In genomic region chr5:159864885-159865622, GRCh38 we compare ENCODE assay signal across 8 cellular contexts. TPM values are rescaled to one million over a fixed set of nuclear protein-coding genes. Genes with fewer than 3 reads are reported as not detected.
DNase-seq lines count a peak whose midpoint lies in the region; ATAC-seq, FAIRE-seq and TF ChIP-seq lines count a peak whose summit lies in the region.

No MANE protein-coding gene starts in this region.

- H3K4me1 ChIP-seq in heart right ventricle, result peaks cover 0 to 4% (median 0%) of the 10 kb centered on the region in 9 donors

- H3K27me3 ChIP-seq in heart right ventricle, result peaks cover 0 to 7% (median 5%) of the 10 kb centered on the region in 7 donors

- FAIRE-seq in RCC 7860 (lab: Jason Lieb, UNC), result no peak

- no peaks in the 10 kb centered on the region for H3K9me3 ChIP-seq in heart right ventricle

- H3K4me3 ChIP-seq in heart right ventricle, result peak overlapping the region in 9 of 10 donors; percentile 1 to 45 (median 29)

- no peak for TF ChIP-seq CTCF in heart right ventricle (IDR thresholded peaks at IDR 0.05)

- intact Hi-C loops in heart right ventricle (cut with DNase I), result loop anchor here in 1 of 10 donors (5.0 kb wide), 1 partner anchor 757 kb away; no protein-coding TSS in a partner anchor

- no peaks in the 10 kb centered on the region for H3K36me3 ChIP-seq in heart right ventricle

- peak overlapping the region in 4 of 10 donors; percentile 1 to 48 (median 28) for H3K27ac ChIP-seq in heart right ventricle

- DNase-seq in EH (ENCODE audit: low read depth) (peak; percentile 48), heart right ventricle (no peak), mucosa of gallbladder (ENCODE audit: low spot score) (no peak), DMS79 (lab: John Stamatoyannopoulos, UW) (no peak), RCC 7860 (ENCODE audit: low spot score) (no peak)
- DNase-seq in activated T-cell treated with anti-CD3 and anti-CD28 coated beads, Interleukin-2, amount 50 U/mL, for 1 hour, result no peak

- 60 to 65% methylated on average over 12 of the region's 12 CpGs for WGBS in heart right ventricle, 2 donors

- ATAC-seq in GM19468 (IDR thresholded peaks at IDR 0.05; ENCODE audit: extremely low read depth, unreplicated experiment) (peak; percentile 60), HG03354 (IDR thresholded peaks at IDR 0.05; ENCODE audit: poor library complexity, severe bottlenecking, unreplicated experiment) (peak; percentile 87), heart right ventricle (peak in 5 of 8 donors; percentile 16 to 55 (median 37))

RNA-seq across cellular contexts. Expression of gene ADRA1B, which starts 51.2 kb away (rescaled TPM):
- total RNA-seq in heart right ventricle (1 to 10 TPM in 9 of 10 donors, under 1 TPM in 1; 0.77 to 4.1 (median 1.8) TPM), mucosa of gallbladder (0.32 TPM)
- 1 to 10 TPM in 1 of 2 donors, under 1 TPM in 1; 0.44 to 2.5 TPM for polyA plus RNA-seq in heart right ventricle

Comparison
In these comparisons a context has a peak if more than half of its experiments do, and no peak if none do; other contexts are left out.
1. ATAC-seq: peak in every context shown above with its lines; median percentile 87 in HG03354; 60 in GM19468; 37 in heart right ventricle.